Comparison of ENCODE assay signal across 20 cellular contexts in genomic region chr14:67426161-67426560, GRCh38. TPM values are rescaled to one million over a fixed set of nuclear protein-coding genes. Genes with fewer than 3 reads are reported as not detected.
DNase-seq lines count a peak whose midpoint lies in the region; ATAC-seq and TF ChIP-seq lines count a peak whose summit lies in the region.
"Had no signal": no experiment of that assay in that cellular context is flagged by ENCODE, and none has a peak within 500 bp of the region (broad histone marks: within the 10 kb centered on the region; RNA-seq: fewer than 3 reads in every experiment).

No MANE protein-coding gene starts in this region.

- DNase-seq in right cardiac atrium (peak in 1 of 3 donors; percentile 60), Right ventricle myocardium inferior (ENCODE audit: missing footprints) (no peak), NCI-H69 (lab: John Stamatoyannopoulos, UW) (peak; percentile 14), glutamatergic neuron (no peak), thyroid gland (peak; percentile 77 to 81), NAMALWA (ENCODE audit: low spot score) (no peak), kidney tubule cell (ENCODE audit: low spot score) (no peak)
- DNase-seq: activated CD4-positive, alpha-beta T cell treated with anti-CD3 and anti-CD28 coated beads, Interleukin-2, amount 10 ng/mL, durations not matched to agents 24 days and 14 days; activated CD8-positive, alpha-beta memory T cell treated with anti-CD3 and anti-CD28 coated beads, Interleukin-2, amount 10 ng/mL, durations not matched to agents 7 days and 5 days; activated naive CD4-positive, alpha-beta T cell treated with anti-CD3 and anti-CD28 coated beads, Interleukin-2, amount 50 U/mL, for 16 hours; cortex of kidney; lower lobe of right lung; NCI-H1417; NCI-H2081 treated with DMSO at 0.1 percent for 48 hours; psoas muscle; stimulated activated naive B cell treated with anti-CD40 and anti-IgM and Interleukin-4, amounts not matched to agents 10 μg/mL and 1 μg/mL and 100 μg/mL, for 72 hours had no signal

- peak overlapping the region; percentile 15 for H3K4me3 Mint-ChIP-seq in glutamatergic neuron (ENCODE audit: unreplicated experiment)
- H3K4me3 Mint-ChIP-seq: activated CD4-positive, alpha-beta T cell treated with anti-CD3 and anti-CD28 coated beads, Interleukin-2, amount 10 ng/mL, durations not matched to agents 24 days and 14 days; activated CD8-positive, alpha-beta memory T cell treated with anti-CD3 and anti-CD28 coated beads, Interleukin-2, amount 10 ng/mL, durations not matched to agents 7 days and 5 days; stimulated activated naive B cell treated with anti-CD40 and anti-IgM and Interleukin-4, amounts not matched to agents 10 μg/mL and 1 μg/mL and 100 μg/mL, for 72 hours; T-helper 2 cell treated with Interferon-gamma antibody and Interleukin-4, amounts not matched to agents 5 μg/mL and 100 μg/mL, for 36 hours had no signal

- ATAC-seq in right cardiac atrium = peak; percentile 28 to 32
- ATAC-seq in Right ventricle myocardium inferior = no peak
- ATAC-seq in HG03095 (IDR thresholded peaks at IDR 0.05; ENCODE audit: unreplicated experiment) = no peak
- ATAC-seq: activated CD8-positive, alpha-beta memory T cell treated with anti-CD3 and anti-CD28 coated beads, Interleukin-2, amount 10 ng/mL, durations not matched to agents 7 days and 5 days had no signal

- H3K27ac Mint-ChIP-seq in glutamatergic neuron (ENCODE audit: unreplicated experiment) = peak overlapping the region; percentile 48
- H3K27ac Mint-ChIP-seq: activated CD4-positive, alpha-beta T cell treated with anti-CD3 and anti-CD28 coated beads, Interleukin-2, amount 10 ng/mL, durations not matched to agents 24 days and 14 days; activated CD8-positive, alpha-beta memory T cell treated with anti-CD3 and anti-CD28 coated beads, Interleukin-2, amount 10 ng/mL, durations not matched to agents 7 days and 5 days; stimulated activated naive B cell treated with anti-CD40 and anti-IgM and Interleukin-4, amounts not matched to agents 10 μg/mL and 1 μg/mL and 100 μg/mL, for 72 hours; T-helper 2 cell treated with Interferon-gamma antibody and Interleukin-4, amounts not matched to agents 5 μg/mL and 100 μg/mL, for 36 hours had no signal

- intact Hi-C loops in right cardiac atrium (cut with DNase I) (loop anchor here in 2 of 4 donors (2.0 to 5.0 kb wide), 2 partner anchors 141 to 145 kb away; no protein-coding TSS in a partner anchor), Right ventricle myocardium inferior (cut with DNase I) (loop anchor here (2.0 to 10.0 kb wide), 3 partner anchors 59 to 279 kb away; partner anchors contain the start of gene RDH12), thyroid gland (cut with DNase I) (loop anchor here (10.0 kb wide), 3 partner anchors 149 to 279 kb away; partner anchors contain the start of genes RDH12 and VTI1B)

- H3K27me3 ChIP-seq in right cardiac atrium (ENCODE audit: control insufficient read depth, insufficient read depth) = no peaks in the 10 kb centered on the region
- H3K27me3 ChIP-seq in thyroid gland = no peaks in the 10 kb centered on the region

- peaks cover 4% of the 10 kb centered on the region for H3K9me3 Mint-ChIP-seq in glutamatergic neuron (ENCODE audit: unreplicated experiment)
- H3K9me3 Mint-ChIP-seq: activated CD4-positive, alpha-beta T cell treated with anti-CD3 and anti-CD28 coated beads, Interleukin-2, amount 10 ng/mL, durations not matched to agents 24 days and 14 days; stimulated activated naive B cell treated with anti-CD40 and anti-IgM and Interleukin-4, amounts not matched to agents 10 μg/mL and 1 μg/mL and 100 μg/mL, for 72 hours; T-helper 2 cell treated with Interferon-gamma antibody and Interleukin-4, amounts not matched to agents 5 μg/mL and 100 μg/mL, for 36 hours had no signal

- no peaks in the 10 kb centered on the region for H3K36me3 Mint-ChIP-seq in glutamatergic neuron (ENCODE audit: unreplicated experiment)
- H3K36me3 Mint-ChIP-seq: activated CD8-positive, alpha-beta memory T cell treated with anti-CD3 and anti-CD28 coated beads, Interleukin-2, amount 10 ng/mL, durations not matched to agents 7 days and 5 days; stimulated activated naive B cell treated with anti-CD40 and anti-IgM and Interleukin-4, amounts not matched to agents 10 μg/mL and 1 μg/mL and 100 μg/mL, for 72 hours had no signal

- H3K4me1 ChIP-seq in right cardiac atrium (ENCODE audit: control insufficient read depth, insufficient read depth, low read length) (no peaks in the 10 kb centered on the region), thyroid gland (peaks cover 4 to 15% of the 10 kb centered on the region in 2 donors)
- H3K4me1 ChIP-seq: lower lobe of right lung had no signal

- TF ChIP-seq POLR2A in thyroid gland (IDR thresholded peaks at IDR 0.05) = no peak

- H3K27ac ChIP-seq in right cardiac atrium (ENCODE audit: low read length) (no peak overlapping the region), thyroid gland (peak overlapping the region; percentile 12 to 62 (median 55))
- H3K27ac ChIP-seq: BLaER1 treated with 17β-estradiol and CSF1 and Interleukin-3, amounts not matched to agents 10 nM and 100 nM; lower lobe of right lung; neutrophil; psoas muscle had no signal

- WGBS in right cardiac atrium = 65% methylated on average over 8 of the region's 8 CpGs
- 47 to 53% methylated on average over 8 of the region's 8 CpGs for WGBS in thyroid gland, 2 donors

- H3K36me3 ChIP-seq in thyroid gland = no peaks in the 10 kb centered on the region
- H3K36me3 ChIP-seq: BLaER1 treated with 17β-estradiol and CSF1 and Interleukin-3, amounts not matched to agents 10 nM and 100 nM; lower lobe of right lung; neutrophil had no signal

- H3K4me3 ChIP-seq in right cardiac atrium (ENCODE audit: low read length) (no peak overlapping the region), thyroid gland (replicated peaks in 1 of 3) (no peak overlapping the region)
- H3K4me3 ChIP-seq: BLaER1 treated with 17β-estradiol and CSF1 and Interleukin-3, amounts not matched to agents 10 nM and 100 nM; lower lobe of right lung; psoas muscle had no signal

- no peak for TF ChIP-seq CTCF in glutamatergic neuron (IDR thresholded peaks at IDR 0.05; ENCODE audit: partially characterized antibody, unreplicated experiment)
- TF ChIP-seq CTCF in thyroid gland (IDR thresholded peaks at IDR 0.05) = no peak

- H3K27me3 Mint-ChIP-seq in glutamatergic neuron (ENCODE audit: unreplicated experiment) = peaks cover 2% of the 10 kb centered on the region

- no peaks in the 10 kb centered on the region for H3K4me1 Mint-ChIP-seq in glutamatergic neuron (ENCODE audit: low read depth, unreplicated experiment)

- no peaks in the 10 kb centered on the region for H3K9me3 ChIP-seq in right cardiac atrium (ENCODE audit: control insufficient read depth, low read length)
- no peaks in the 10 kb centered on the region for H3K9me3 ChIP-seq in thyroid gland
- H3K9me3 ChIP-seq: BLaER1 treated with 17β-estradiol and CSF1 and Interleukin-3, amounts not matched to agents 10 nM and 100 nM; lower lobe of right lung; neutrophil; psoas muscle had no signal

RNA-seq across cellular contexts. Expression of gene PLEK2, which starts 14.2 kb away (rescaled TPM):
- total RNA-seq in right cardiac atrium (under 1 TPM in 2 of 4 donors, not detected in 2; 0.37 to 0.82 TPM), Right ventricle myocardium inferior (not detected), glutamatergic neuron (ENCODE audit: unreplicated experiment) (not detected), thyroid gland (10 to 100 TPM; 22.0 to 75.2 (median 58.6) TPM)
- polyA plus RNA-seq in right cardiac atrium = 0.34 TPM

Comparison
In these comparisons a context has a peak if more than half of its experiments do, and no peak if none do; other contexts are left out.
1. ATAC-seq: peak in right cardiac atrium (2 of 2); none in Right ventricle myocardium inferior (single experiment) and HG03095 (single experiment).
2. DNase-seq: peak in NCI-H69 (single experiment) and thyroid gland (2 of 2); none in Right ventricle myocardium inferior (single experiment), glutamatergic neuron (single experiment), NAMALWA (single experiment) and kidney tubule cell (single experiment).
3. RNA of gene PLEK2, which starts 14.2 kb away (total RNA-seq): 22.0 to 75.2 TPM in thyroid gland; 0.37 to 0.82 TPM in right cardiac atrium, not detected in Right ventricle myocardium inferior (single experiment) and not detected in glutamatergic neuron (single experiment); every median in the first group is over 10 times any median in the second.